23 cellular contexts compared by ENCODE assay signal in genomic region chr15:84643838-84644237, GRCh38.
"Had no signal": no experiment of that assay in that cellular context is flagged by ENCODE, and none has a peak within 500 bp of the region (broad histone marks: within the 10 kb centered on the region; RNA-seq: fewer than 3 reads in every experiment).

No MANE protein-coding gene starts in this region.

- DNase-seq: effector memory CD8-positive, alpha-beta T cell; gastrocnemius medialis; heart right ventricle; hypothalamus; immature natural killer cell; mesenchymal stem cell; midbrain; naive thymus-derived CD4-positive, alpha-beta T cell; spleen; stimulated activated CD4-positive, alpha-beta T cell treated with anti-CD3 and anti-CD28 coated beads, Interleukin-15, amount 100 ng/mL, for 24 hours; stimulated activated CD4-positive, alpha-beta T cell treated with anti-CD3 and anti-CD28 coated beads, Interleukin-1b, Interleukin-23, amount 100 ng/mL, for 48 hours; stimulated activated CD4-positive, alpha-beta T cell treated with anti-CD3 and anti-CD28 coated beads, Interleukin-4, amount 100 ng/mL, for 24 hours; stimulated activated naive B cell treated with anti-CD40 and anti-IgM and Interleukin-4, amounts not matched to agents 10 μg/mL and 1 μg/mL and 100 μg/mL, for 72 hours; stimulated activated naive CD8-positive, alpha-beta T cell treated with anti-CD3 and anti-CD28 coated beads, Interleukin-15, amount 100 ng/mL, for 72 hours; testis; upper lobe of right lung had no signal

- H3K27ac ChIP-seq: epithelial cell of prostate, esophagus muscularis mucosa, gastrocnemius medialis, heart right ventricle, left lung, neutrophil, right atrium auricular region, testis, tibial nerve, upper lobe of right lung had no signal

- H3K27me3 ChIP-seq: esophagus muscularis mucosa, gastrocnemius medialis, heart right ventricle, left lung, neutrophil, right atrium auricular region, spleen, testis, tibial nerve, upper lobe of right lung had no signal

- H3K27me3 Mint-ChIP-seq: effector memory CD8-positive, alpha-beta T cell; naive thymus-derived CD4-positive, alpha-beta T cell; stimulated activated naive B cell treated with anti-CD40 and anti-IgM and Interleukin-4, amounts not matched to agents 10 μg/mL and 1 μg/mL and 100 μg/mL, for 72 hours; stimulated activated naive CD8-positive, alpha-beta T cell treated with anti-CD3 and anti-CD28 coated beads, Interleukin-15, amount 100 ng/mL, for 72 hours had no signal

- H3K9me3 ChIP-seq: esophagus muscularis mucosa, gastrocnemius medialis, heart right ventricle, left lung, neutrophil, right atrium auricular region, spleen, testis, tibial nerve, upper lobe of right lung had no signal

- H3K4me3 ChIP-seq: esophagus muscularis mucosa, gastrocnemius medialis, heart right ventricle, left lung, lung, right atrium auricular region, spleen, testis, tibial nerve, upper lobe of right lung had no signal

- H3K27ac Mint-ChIP-seq: stimulated activated naive B cell treated with anti-CD40 and anti-IgM and Interleukin-4, amounts not matched to agents 10 μg/mL and 1 μg/mL and 100 μg/mL, for 72 hours had no signal

- H3K4me3 Mint-ChIP-seq: effector memory CD8-positive, alpha-beta T cell; immature natural killer cell; naive thymus-derived CD4-positive, alpha-beta T cell; stimulated activated naive B cell treated with anti-CD40 and anti-IgM and Interleukin-4, amounts not matched to agents 10 μg/mL and 1 μg/mL and 100 μg/mL, for 72 hours; stimulated activated naive CD8-positive, alpha-beta T cell treated with anti-CD3 and anti-CD28 coated beads, Interleukin-15, amount 100 ng/mL, for 72 hours had no signal

- H3K4me1 ChIP-seq: upper lobe of right lung had no signal

- H3K9me3 Mint-ChIP-seq: effector memory CD8-positive, alpha-beta T cell; immature natural killer cell; stimulated activated naive B cell treated with anti-CD40 and anti-IgM and Interleukin-4, amounts not matched to agents 10 μg/mL and 1 μg/mL and 100 μg/mL, for 72 hours; stimulated activated naive CD8-positive, alpha-beta T cell treated with anti-CD3 and anti-CD28 coated beads, Interleukin-15, amount 100 ng/mL, for 72 hours had no signal
